Comparison of ENCODE assay signal across 14 cellular contexts in genomic region chr9:123359546-123359945, GRCh38. TPM values are rescaled to one million over a fixed set of nuclear protein-coding genes. Genes with fewer than 3 reads are reported as not detected.
DNase-seq lines count a peak whose midpoint lies in the region; ATAC-seq and TF ChIP-seq lines count a peak whose summit lies in the region.
"Had no signal": no experiment of that assay in that cellular context is flagged by ENCODE, and none has a peak within 500 bp of the region (broad histone marks: within the 10 kb centered on the region; RNA-seq: fewer than 3 reads in every experiment).

No MANE protein-coding gene starts in this region.

- H3K4me3 ChIP-seq in LNCaP clone FGC (ENCODE audit: low read depth, low read length): no peak overlapping the region
- H3K4me3 ChIP-seq in body of pancreas: no peak overlapping the region
- H3K4me3 ChIP-seq in PC-3 (ENCODE audit: low read length): no peak overlapping the region
- H3K4me3 ChIP-seq: skin epidermis had no signal

- no peak for TF ChIP-seq POLR2A in body of pancreas (IDR thresholded peaks at IDR 0.05)

- TF ChIP-seq CTCF in LNCaP clone FGC (IDR thresholded peaks at IDR 0.05; ENCODE audit: control insufficient read depth, extremely low read depth, insufficient read depth): no peak
- TF ChIP-seq CTCF in body of pancreas (IDR thresholded peaks at IDR 0.05): no peak
- no peak for TF ChIP-seq CTCF in nephron progenitor cell (IDR thresholded peaks at IDR 0.05)
- no peak for TF ChIP-seq CTCF in PC-3 (conservative IDR thresholded peaks at IDR 0.05; ENCODE audit: low read depth, low read length)

- no peaks in the 10 kb centered on the region for H3K27me3 Mint-ChIP-seq in nephron progenitor cell (ENCODE audit: low read depth, poor library complexity)

- H3K9me2 ChIP-seq in PC-3 (replicated peaks; ENCODE audit: low read length): no peaks in the 10 kb centered on the region

- no peaks in the 10 kb centered on the region for H3K79me2 ChIP-seq in PC-3 (ENCODE audit: low read length)

- H3K9me3 Mint-ChIP-seq in nephron progenitor cell: no peaks in the 10 kb centered on the region
- H3K9me3 Mint-ChIP-seq: activated naive CD4-positive, alpha-beta T cell treated with anti-CD3 and anti-CD28 coated beads for 36 hours; CD8-positive, alpha-beta T cell; central memory CD8-positive, alpha-beta T cell had no signal

- no peak overlapping the region for H3K4me2 ChIP-seq in PC-3 (ENCODE audit: low read length)

- peaks cover 93% of the 10 kb centered on the region for H3K4me1 Mint-ChIP-seq in nephron progenitor cell
- H3K4me1 Mint-ChIP-seq: central memory CD8-positive, alpha-beta T cell had no signal

- CTCF ChIA-PET in PC-3 (lab: Charles Lee): no interaction called here

- H2AFZ ChIP-seq in PC-3 (ENCODE audit: low read length): no peak overlapping the region

- POLR2A ChIA-PET in PC-3 (lab: Charles Lee; ENCODE audit: unreplicated experiment): no interaction called here

- WGBS in body of pancreas, 2 donors: 27 to 35% methylated on average over 3 of the region's 3 CpGs

- H3K36me3 ChIP-seq in body of pancreas (replicated peaks in 1 of 2; ENCODE audit: insufficient read depth in 1 of 2, low read depth in 2 of 2) (no peaks in the 10 kb centered on the region), PC-3 (ENCODE audit: low read depth, low read length) (no peaks in the 10 kb centered on the region)
- H3K36me3 ChIP-seq: neutrophil had no signal

- H3K4me1 ChIP-seq in body of pancreas: peaks cover 12% of the 10 kb centered on the region
- no peaks in the 10 kb centered on the region for H3K4me1 ChIP-seq in PC-3 (ENCODE audit: insufficient read depth, low read length)

- BruUV-seq in PC-3 (replicated peaks; lab: Mats Ljungman, UMichigan): no TSS peak

- DNase-seq in DMS53 treated with DMSO at 0.1 percent for 48 hours (lab: John Stamatoyannopoulos, UW; ENCODE audit: unreplicated experiment): peak; percentile 82
- DNase-seq in LNCaP clone FGC (ENCODE audit: low read depth): peak; percentile 7
- peak in 3 of 4 donors; percentile 36 to 54 (median 39) for DNase-seq in body of pancreas
- no peak for DNase-seq in nephron progenitor cell
- no peak for DNase-seq in SKM-1 (lab: John Stamatoyannopoulos, UW; ENCODE audit: unreplicated experiment)
- DNase-seq in SIG-M5 treated with dmso at 0.1 percent for 504 hours (lab: John Stamatoyannopoulos, UW; ENCODE audit: unreplicated experiment): no peak
- no peak for DNase-seq in PC-3
- DNase-seq: HCEC 1CT, SIG-M5 had no signal

- no peaks in the 10 kb centered on the region for H4K20me1 ChIP-seq in PC-3 (ENCODE audit: low read length)

- no peak overlapping the region for H3K27ac ChIP-seq in body of pancreas
- H3K27ac ChIP-seq in PC-3 (ENCODE audit: low read length): no peak overlapping the region
- H3K27ac ChIP-seq: neutrophil, skin epidermis had no signal

- no peak for ATAC-seq in body of pancreas
- ATAC-seq in PC-3: no peak
- ATAC-seq: CD8-positive, alpha-beta T cell had no signal

- H3K36me3 Mint-ChIP-seq in nephron progenitor cell (ENCODE audit: low read depth): no peaks in the 10 kb centered on the region
- H3K36me3 Mint-ChIP-seq: CD8-positive, alpha-beta T cell had no signal

- no peaks in the 10 kb centered on the region for H3K9me3 ChIP-seq in body of pancreas
- no peaks in the 10 kb centered on the region for H3K9me3 ChIP-seq in PC-3 (ENCODE audit: low read length)
- H3K9me3 ChIP-seq: neutrophil had no signal

- no peak overlapping the region for H3K9ac ChIP-seq in PC-3 (ENCODE audit: low read length)

- H3K27me3 ChIP-seq in body of pancreas: no peaks in the 10 kb centered on the region
- H3K27me3 ChIP-seq in PC-3 (ENCODE audit: low read length): no peaks in the 10 kb centered on the region

- no peaks in the 10 kb centered on the region for H3F3A ChIP-seq in PC-3 (ENCODE audit: low read length, unreplicated experiment)

- peak overlapping the region; percentile 94 for H3K4me3 Mint-ChIP-seq in nephron progenitor cell
- H3K4me3 Mint-ChIP-seq: activated naive CD4-positive, alpha-beta T cell treated with anti-CD3 and anti-CD28 coated beads for 36 hours; CD8-positive, alpha-beta T cell; central memory CD8-positive, alpha-beta T cell had no signal

- peak overlapping the region; percentile 92 for H3K27ac Mint-ChIP-seq in nephron progenitor cell
- H3K27ac Mint-ChIP-seq: activated naive CD4-positive, alpha-beta T cell treated with anti-CD3 and anti-CD28 coated beads for 36 hours had no signal

- intact Hi-C loops in body of pancreas (cut with DNase I): no loop called here
- intact Hi-C loops in PC-3 (cut with micrococcal nuclease): no loop called here

RNA-seq across cellular contexts. Expression of gene CRB2, which starts 3.5 kb away (rescaled TPM):
- 1 to 10 TPM in 1 of 2 donors, under 1 TPM in 1; under 0.01 to 1.3 TPM for total RNA-seq in body of pancreas
- not detected in 2 replicates for total RNA-seq in PC-3 (2014; rRNA removed)
- total RNA-seq: activated naive CD4-positive, alpha-beta T cell treated with anti-CD3 and anti-CD28 coated beads for 36 hours; CD8-positive, alpha-beta T cell had no signal

Comparison
In these comparisons a context has a peak if more than half of its experiments do, and no peak if none do; other contexts are left out.
1. DNase-seq: peak in DMS53 treated with DMSO at 0.1 percent for 48 hours (single experiment), LNCaP clone FGC (single experiment) and body of pancreas (3 of 4); none in nephron progenitor cell (single experiment), SKM-1 (single experiment), SIG-M5 treated with dmso at 0.1 percent for 504 hours (single experiment) and PC-3 (single experiment).